10 cellular contexts compared by ENCODE assay signal in genomic region chr10:53839437-53840039, GRCh38.
DNase-seq lines count a peak whose midpoint lies in the region; ATAC-seq and TF ChIP-seq lines count a peak whose summit lies in the region.
"Had no signal": no experiment of that assay in that cellular context is flagged by ENCODE, and none has a peak within 500 bp of the region (broad histone marks: within the 10 kb centered on the region; RNA-seq: fewer than 3 reads in every experiment).

No MANE protein-coding gene starts in this region.

- no peak overlapping the region for H3K27ac Mint-ChIP-seq in natural killer cell
- H3K27ac Mint-ChIP-seq: natural killer cell treated with Interleukin-12 subunit alpha and Interleukin-12 subunit beta and Interleukin-15 and Interleukin-18, amount 100 ng/mL, for 72 hours had no signal

- no peaks in the 10 kb centered on the region for H3K36me3 ChIP-seq in WERI-Rb-1

- H3K9me3 Mint-ChIP-seq in natural killer cell: peaks cover 3% of the 10 kb centered on the region in 2 donors

- intact Hi-C loops in natural killer cell (cut with micrococcal nuclease): no loop called here

- H3K4me3 Mint-ChIP-seq in natural killer cell: no peak overlapping the region
- H3K4me3 Mint-ChIP-seq: natural killer cell treated with Interleukin-12 subunit alpha and Interleukin-12 subunit beta and Interleukin-15 and Interleukin-18, amount 100 ng/mL, for 72 hours had no signal

- DNase-seq in DMS53 (lab: John Stamatoyannopoulos, UW) (peak; percentile 74), M059J (ENCODE audit: low read depth) (peak; percentile 9), astrocyte of the spinal cord (ENCODE audit: low read depth, low spot score) (peak; percentile 42), medulla oblongata (ENCODE audit: extremely low spot score) (peak; percentile 51), substantia nigra (lab: John Stamatoyannopoulos, UW) (no peak), iPS-NIHi11 (ENCODE audit: low spot score) (no peak), WERI-Rb-1 (no peak), natural killer cell (no peak)
- DNase-seq: activated naive CD4-positive, alpha-beta T cell treated with anti-CD3 and anti-CD28 coated beads, Interleukin-2, amount 50 U/mL, for 16 hours had no signal

- ATAC-seq in natural killer cell: no peak
- ATAC-seq: natural killer cell treated with Interleukin-12 subunit alpha and Interleukin-12 subunit beta and Interleukin-15 and Interleukin-18, amount 100 ng/mL, for 72 hours had no signal

- in situ Hi-C loops in astrocyte of the spinal cord (cut with HindIII; ENCODE audit: low sequenced_read_pairs): no loop called here

- H3K4me1 Mint-ChIP-seq in natural killer cell: no peaks in the 10 kb centered on the region

- H3K4me3 ChIP-seq in astrocyte of the spinal cord (ENCODE audit: low read depth, low read length) (no peak overlapping the region), WERI-Rb-1 (ENCODE audit: low read depth, low read length) (no peak overlapping the region)

- no peaks in the 10 kb centered on the region for H3K27me3 ChIP-seq in WERI-Rb-1 (ENCODE audit: insufficient read depth, low read depth, severe bottlenecking)

- H3K27me3 Mint-ChIP-seq in natural killer cell (ENCODE audit: low read depth in 2 of 2): no peaks in the 10 kb centered on the region
- H3K27me3 Mint-ChIP-seq: natural killer cell treated with Interleukin-12 subunit alpha and Interleukin-12 subunit beta and Interleukin-15 and Interleukin-18, amount 100 ng/mL, for 72 hours had no signal

- TF ChIP-seq CTCF in astrocyte of the spinal cord (IDR thresholded peaks at IDR 0.05; ENCODE audit: low read depth, low read length): peak; percentile 49
- no peak for TF ChIP-seq CTCF in WERI-Rb-1 (IDR thresholded peaks at IDR 0.05; ENCODE audit: low read depth, low read length)
- TF ChIP-seq CTCF in natural killer cell (IDR thresholded peaks at IDR 0.05): no peak

- no peak overlapping the region for H3K27ac ChIP-seq in substantia nigra (ENCODE audit: low read depth, low read length, poor library complexity, severe bottlenecking)
- no peak overlapping the region for H3K27ac ChIP-seq in WERI-Rb-1

- no peaks in the 10 kb centered on the region for H3K36me3 Mint-ChIP-seq in natural killer cell
- H3K36me3 Mint-ChIP-seq: natural killer cell treated with Interleukin-12 subunit alpha and Interleukin-12 subunit beta and Interleukin-15 and Interleukin-18, amount 100 ng/mL, for 72 hours had no signal

- H3K9me3 ChIP-seq in WERI-Rb-1 (ENCODE audit: severe bottlenecking): no peaks in the 10 kb centered on the region

Comparison
In these comparisons a context has a peak if more than half of its experiments do, and no peak if none do; other contexts are left out.
1. DNase-seq: peak in DMS53 (single experiment), M059J (single experiment), astrocyte of the spinal cord (single experiment) and medulla oblongata (single experiment); none in substantia nigra (0 of 49), iPS-NIHi11 (single experiment), WERI-Rb-1 (single experiment) and natural killer cell (single experiment).